ENCODE assay signal across 8 cellular contexts in genomic region chr6:26473758-26474438, GRCh38. TPM values are rescaled to one million over a fixed set of nuclear protein-coding genes. Genes with fewer than 3 reads are reported as not detected.
DNase-seq lines count a peak whose midpoint lies in the region; ATAC-seq, FAIRE-seq and TF ChIP-seq lines count a peak whose summit lies in the region.

No MANE protein-coding gene starts in this region.

- TF ChIP-seq POLR2A in adrenal gland (IDR thresholded peaks at IDR 0.05) = peak; percentile 55 to 87

- POLR2A ChIA-PET in HEK293T (lab: Yijun Ruan, JAX) = interaction anchor here (0.6 to 1.7 kb wide), 14 partner anchors 10 to 138 kb away, joined by 3 to 10 read pairs (median 4); partner anchors contain the start of gene HMGN4

- WGBS in adrenal gland, 4 donors = 0 to 1% (median 0%) methylated on average over 12 of the region's 12 CpGs
- WGBS in psoas muscle, 3 donors = 0 to 1% (median 1%) methylated on average over 12 of the region's 12 CpGs

- CTCF ChIA-PET in HEK293T (lab: Yijun Ruan, JAX) = no interaction called here

- peak overlapping the region; percentile 65 to 93 (median 88) for H3K27ac ChIP-seq in adrenal gland
- H3K27ac ChIP-seq in psoas muscle = peak overlapping the region; percentile 75

- FAIRE-seq in urothelium cell line (lab: Jason Lieb, UNC) = no peak

- H3K27me3 ChIP-seq in adrenal gland = no peaks in the 10 kb centered on the region
- no peaks in the 10 kb centered on the region for H3K27me3 ChIP-seq in psoas muscle (ENCODE audit: insufficient read depth in 3 of 3, low read length in 2 of 3)

- ATAC-seq in left cardiac atrium = peak; percentile 96 to 97
- ATAC-seq in psoas muscle = peak; percentile 92 to 98 (median 94)

- TF ChIP-seq CTCF in adrenal gland (IDR thresholded peaks at IDR 0.05) = no peak
- TF ChIP-seq CTCF in psoas muscle (IDR thresholded peaks at IDR 0.05) = no peak

- peak overlapping the region in 3 of 4 donors; percentile 17 to 59 (median 37) for H3K4me3 ChIP-seq in adrenal gland
- peak overlapping the region; percentile 68 for H3K4me3 ChIP-seq in psoas muscle

- DNase-seq in GM03348 (ENCODE audit: low spot score) (peak; percentile 90), HEK293T (ENCODE audit: extremely low spot score) (peak; percentile 78), NAMALWA (ENCODE audit: low spot score) (peak; percentile 96), SW480 (ENCODE audit: low spot score) (peak; percentile 94), adrenal gland (peak; percentile 80 to 95 (median 89)), left cardiac atrium (peak; percentile 77), psoas muscle (peak; percentile 50 to 73), urothelium cell line (ENCODE audit: low spot score) (peak; percentile 83)

- H3K9me3 ChIP-seq in adrenal gland (replicated peaks in 1 of 3) (no peaks in the 10 kb centered on the region), psoas muscle (peaks cover 13% of the 10 kb centered on the region)

- intact Hi-C loops in adrenal gland (cut with DNase I) (no loop called here), left cardiac atrium (cut with DNase I) (loop anchor here in 1 of 2 donors (10.0 kb wide), 1 partner anchor 109 kb away; the partner anchor contains the start of gene BTN3A2), psoas muscle (cut with DNase I) (no loop called here)

- peaks cover 11 to 18% of the 10 kb centered on the region in 2 donors for H3K4me1 ChIP-seq in adrenal gland (replicated peaks in 1 of 2)
- H3K4me1 ChIP-seq in psoas muscle = no peaks in the 10 kb centered on the region

- peaks cover 0 to 9% of the 10 kb centered on the region in 2 donors for H3K36me3 ChIP-seq in adrenal gland (replicated peaks in 1 of 2)
- peaks cover 2 to 11% of the 10 kb centered on the region in 2 donors for H3K36me3 ChIP-seq in psoas muscle (ENCODE audit: insufficient read depth in 1 of 2, low read depth in 1 of 2)

TF ChIP-seq in HEK293T, 16 proteins besides CTCF, POLR2A, EP300 and RAD21:
- no peak; the same call in 1 of the 2 replicates for TF ChIP-seq ELF4 (IDR thresholded peaks at IDR 0.05)
- no peak for TF ChIP-seq ZNF384 (IDR thresholded peaks at IDR 0.05)
- no peak for TF ChIP-seq ARNT (IDR thresholded peaks at IDR 0.05)
- TF ChIP-seq BHLHE40 (IDR thresholded peaks at IDR 0.05; ENCODE audit: borderline replicate concordance) = peak; percentile 42; the same call in 1 of the 2 replicates
- TF ChIP-seq NFRKB (IDR thresholded peaks at IDR 0.05) = no peak
- TF ChIP-seq PKNOX1 (IDR thresholded peaks at IDR 0.05) = peak; percentile 81
- no peak for TF ChIP-seq TARDBP (IDR thresholded peaks at IDR 0.05)
- TF ChIP-seq HDGF (IDR thresholded peaks at IDR 0.05; ENCODE audit: borderline replicate concordance) = peak; percentile 41; the same call in 1 of the 2 replicates
- no peak for TF ChIP-seq FOXA1 (IDR thresholded peaks at IDR 0.05)
- TF ChIP-seq L3MBTL2 (conservative IDR thresholded peaks at IDR 0.05) = peak; percentile 68; the same call in 1 of the 2 replicates

RNA-seq across cellular contexts. Expression of gene BTN2A1, which starts 16.1 kb away (rescaled TPM):
- 10 to 100 TPM; 11.4 to 52.0 (median 22.5) TPM for total RNA-seq in adrenal gland
- 10 to 100 TPM; 18.4 to 38.5 (median 19.0) TPM for polyA plus RNA-seq in adrenal gland
- 10 to 100 TPM; 16.1 to 19.1 TPM for total RNA-seq in left cardiac atrium
- 10 to 100 TPM in 1 of 4 donors, 1 to 10 TPM in 3; 7.2 to 11.4 (median 8.4) TPM for total RNA-seq in psoas muscle
- 10 to 100 TPM in 2 of 3 donors, 1 to 10 TPM in 1; 5.4 to 14.9 (median 13.2) TPM for polyA plus RNA-seq in psoas muscle

RNA-seq across cellular contexts. Expression of gene BTN1A1, which starts 26.2 kb away (rescaled TPM):
- not detected for total RNA-seq in adrenal gland
- not detected for polyA plus RNA-seq in adrenal gland
- total RNA-seq in left cardiac atrium = not detected
- not detected for total RNA-seq in psoas muscle
- polyA plus RNA-seq in psoas muscle = not detected

RNA-seq across cellular contexts. Expression of gene BTN3A3, which starts 33.6 kb away (rescaled TPM):
- 10 to 100 TPM; 29.8 to 52.9 (median 38.7) TPM for total RNA-seq in adrenal gland
- 10 to 100 TPM; 11.5 to 32.7 (median 15.9) TPM for polyA plus RNA-seq in adrenal gland
- 10 to 100 TPM in 1 of 2 donors, 1 to 10 TPM in 1; 8.9 to 13.3 TPM for total RNA-seq in left cardiac atrium
- total RNA-seq in psoas muscle = 1 to 10 TPM; 2.2 to 7.1 (median 2.7) TPM
- 1 to 10 TPM; 2.7 to 4.2 (median 3.7) TPM for polyA plus RNA-seq in psoas muscle

Comparison
In these comparisons a context has a peak if more than half of its experiments do, and no peak if none do; other contexts are left out.
1. Peak in every context shown above with its lines: DNase-seq, ATAC-seq, H3K4me3 ChIP-seq and H3K27ac ChIP-seq.